ENCODE assay signal across 8 cellular contexts in the genomic region with DNA sequence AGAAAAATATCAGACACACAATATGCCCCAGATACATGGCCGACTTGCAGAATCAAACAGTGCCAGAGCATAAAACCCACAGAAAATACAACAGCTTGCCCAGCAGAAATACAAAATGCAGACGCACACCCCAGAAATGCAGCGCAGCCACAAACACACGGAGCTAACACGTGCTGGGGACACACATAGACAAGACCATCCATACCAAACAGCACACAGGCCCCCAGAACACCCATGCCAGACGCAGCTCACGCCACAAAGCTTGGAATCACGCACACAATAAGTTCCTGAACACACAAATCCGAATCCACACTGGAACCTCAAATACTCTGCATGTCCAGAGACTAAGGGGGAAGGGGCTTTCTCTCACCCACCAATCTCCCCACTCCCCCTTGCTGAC. TPM values are rescaled to one million over a fixed set of nuclear protein-coding genes. Genes with fewer than 3 reads are reported as not detected.
A peak's percentile ranks its signal among the peaks of the same experiment; 100 is the strongest.
DNase-seq lines count a peak whose midpoint lies in the region; ATAC-seq, FAIRE-seq and TF ChIP-seq lines count a peak whose summit lies in the region.

No MANE protein-coding gene starts in this region.

- peak; percentile 2 for ATAC-seq in HG03045 (IDR thresholded peaks at IDR 0.05; ENCODE audit: unreplicated experiment)
- no peak for ATAC-seq in GM21529 (IDR thresholded peaks at IDR 0.05; ENCODE audit: unreplicated experiment)

- H4K20me1 ChIP-seq in BLaER1, result peaks cover 77% of the 10 kb centered on the region
- peaks cover 10% of the 10 kb centered on the region for H4K20me1 ChIP-seq in astrocyte (ENCODE audit: insufficient read depth, low read length)

- no peaks in the 10 kb centered on the region for H3K9me3 Mint-ChIP-seq in astrocyte (ENCODE audit: unreplicated experiment)

- FAIRE-seq in astrocyte (lab: Jason Lieb, UNC), result no peak

- H3K36me3 Mint-ChIP-seq in astrocyte (ENCODE audit: low read depth, unreplicated experiment), result peaks cover 17% of the 10 kb centered on the region

- peak overlapping the region; percentile 98 for H3K4me2 ChIP-seq in BLaER1
- peak overlapping the region; percentile 78 for H3K4me2 ChIP-seq in astrocyte (ENCODE audit: low read length)

- H3K4me3 ChIP-seq in BLaER1, result peak overlapping the region; percentile 55
- peak overlapping the region; percentile 3 for H3K4me3 ChIP-seq in astrocyte (ENCODE audit: insufficient read depth, low read depth, low read length)
- H3K4me3 ChIP-seq in muscle layer of duodenum (ENCODE audit: low read depth in 1 of 2, low read length in 2 of 2), result peak overlapping the region; percentile 28 to 50

- no peak for TF ChIP-seq CTCF in astrocyte (IDR thresholded peaks at IDR 0.05; ENCODE audit: insufficient read depth, low read depth, low read length)

- H3K27ac ChIP-seq in BLaER1 (peak overlapping the region; percentile 80), astrocyte (ENCODE audit: low read depth, low read length) (peak overlapping the region; percentile 100), muscle layer of duodenum (ENCODE audit: low read length) (peak overlapping the region; percentile 51)

- H2AFZ ChIP-seq in astrocyte (ENCODE audit: low read depth, low read length), result no peak overlapping the region

- H3K4me3 Mint-ChIP-seq in astrocyte (ENCODE audit: unreplicated experiment), result peak overlapping the region; percentile 36

- no peak for DNase-seq in astrocyte (ENCODE audit: low read depth)
- no peak for DNase-seq in OCI-M2 (lab: John Stamatoyannopoulos, UW; ENCODE audit: unreplicated experiment)
- no peak for DNase-seq in AML-193 (lab: John Stamatoyannopoulos, UW)
- no peak for DNase-seq in NCI-H2107 treated with DMSO at 0.1 percent for 48 hours (lab: John Stamatoyannopoulos, UW; ENCODE audit: unreplicated experiment)

- H3K79me2 ChIP-seq in astrocyte (ENCODE audit: insufficient read depth, low read length), result peaks cover 10% of the 10 kb centered on the region

- H3K27me3 Mint-ChIP-seq in astrocyte (ENCODE audit: low read depth, unreplicated experiment), result no peaks in the 10 kb centered on the region

- H3K27me3 ChIP-seq in BLaER1 (no peaks in the 10 kb centered on the region), astrocyte (ENCODE audit: insufficient read depth, low read length) (no peaks in the 10 kb centered on the region), muscle layer of duodenum (ENCODE audit: low read depth, low read length) (no peaks in the 10 kb centered on the region)

- H3K9me3 ChIP-seq in BLaER1 (no peaks in the 10 kb centered on the region), astrocyte (ENCODE audit: insufficient read depth, low read depth, low read length) (no peaks in the 10 kb centered on the region), muscle layer of duodenum (ENCODE audit: control insufficient read depth in 1 of 2, low read length in 2 of 2) (no peaks in the 10 kb centered on the region)

- H3K4me1 Mint-ChIP-seq in astrocyte (ENCODE audit: low read depth, unreplicated experiment), result peaks cover 50% of the 10 kb centered on the region

- H3K4me1 ChIP-seq in BLaER1 (peaks cover 79% of the 10 kb centered on the region), astrocyte (ENCODE audit: insufficient read depth, low read length) (peaks cover 69% of the 10 kb centered on the region), muscle layer of duodenum (ENCODE audit: control insufficient read depth in 1 of 2, insufficient read depth in 2 of 2, low read length in 2 of 2) (peaks cover 30 to 53% of the 10 kb centered on the region in 2 donors)

- H3K27ac Mint-ChIP-seq in astrocyte (ENCODE audit: unreplicated experiment), result peak overlapping the region; percentile 70

- H3K36me3 ChIP-seq in BLaER1, result peaks cover 39% of the 10 kb centered on the region
- H3K36me3 ChIP-seq in astrocyte (ENCODE audit: insufficient read depth, low read length), result peaks cover 14% of the 10 kb centered on the region
- peaks cover 7 to 50% of the 10 kb centered on the region in 2 donors for H3K36me3 ChIP-seq in muscle layer of duodenum (ENCODE audit: control insufficient read depth in 1 of 2, insufficient read depth in 2 of 2, low read length in 2 of 2)

- peak overlapping the region; percentile 71 for H3K9ac ChIP-seq in BLaER1
- H3K9ac ChIP-seq in astrocyte (ENCODE audit: low read length), result peak overlapping the region; percentile 95

RNA-seq across cellular contexts. Expression of a gene that starts 17.1 kb away (rescaled TPM):
- total RNA-seq in astrocyte, result 15.2 and 18.1 TPM in 2 replicates

RNA-seq across cellular contexts. Expression of a gene that starts 26.6 kb away (rescaled TPM):
- total RNA-seq in astrocyte, result 155 and 199 TPM in 2 replicates

RNA-seq across cellular contexts. Expression of a gene that starts 36.9 kb away (rescaled TPM):
- 5.5 and 5.9 TPM in 2 replicates for total RNA-seq in astrocyte

RNA-seq across cellular contexts. Expression of a gene that starts 49.3 kb away (rescaled TPM):
- total RNA-seq in astrocyte, result 7.4 and 8.9 TPM in 2 replicates

Comparison
In these comparisons a context has a peak if more than half of its experiments do, and no peak if none do; other contexts are left out.
1. H3K4me3 ChIP-seq: peak in every context shown above with its lines; median percentile 55 in BLaER1; 39 in muscle layer of duodenum; 3 in astrocyte.